20 cellular contexts compared by ENCODE assay signal in the genomic region with DNA sequence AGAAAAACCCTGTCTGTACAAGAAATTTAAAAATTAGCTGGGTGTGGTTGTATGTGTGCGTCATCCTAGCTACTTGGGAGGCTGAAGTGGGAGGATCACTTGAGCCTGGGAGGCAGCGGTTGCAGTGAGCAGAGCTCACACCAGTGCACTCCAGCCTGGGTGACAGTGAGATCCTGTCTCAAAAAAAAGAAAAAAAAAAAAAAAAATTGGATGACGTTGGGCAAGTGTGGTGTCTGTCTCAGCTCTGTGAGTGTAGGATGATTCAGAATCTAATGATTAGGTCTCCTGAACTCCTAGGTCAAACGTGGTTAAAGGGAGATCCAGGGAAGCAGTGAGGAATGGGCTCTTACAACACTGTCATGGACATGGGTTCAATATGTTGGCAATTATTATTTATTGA.
"Had no signal": no experiment of that assay in that cellular context is flagged by ENCODE, and none has a peak within 500 bp of the region (broad histone marks: within the 10 kb centered on the region; RNA-seq: fewer than 3 reads in every experiment).

No MANE protein-coding gene starts in this region.

- H3K27ac ChIP-seq: neutrophil, ovary, prostate gland, VCaP had no signal

- DNase-seq: activated CD4-positive, alpha-beta memory T cell treated with anti-CD3 and anti-CD28 coated beads, Interleukin-2, amount 10 ng/mL, durations not matched to agents 7 days and 5 days; activated CD4-positive, alpha-beta T cell treated with anti-CD3 and anti-CD28 coated beads, Interleukin-2, amount 10 ng/mL, durations not matched to agents 24 days and 14 days; activated effector memory CD4-positive, alpha-beta T cell treated with Interleukin-2 at 50 U/mL for 16 hours; activated naive CD4-positive, alpha-beta T cell treated with anti-CD3 and anti-CD28 coated beads, Interleukin-2, amount 10 ng/mL, durations not matched to agents 7 days and 5 days; activated T-cell treated with anti-CD3 and anti-CD28 coated beads, Interleukin-2, amount 50 U/mL, for 72 hours; dermis blood vessel endothelial cell; effector CD8-positive, alpha-beta T cell; kidney; natural killer cell; ovary; right cardiac atrium; stimulated activated CD4-positive, alpha-beta T cell treated with anti-CD3 and anti-CD28 coated beads, Interleukin-12 subunit alpha, Interleukin-12 subunit beta, amount 100 ng/mL, for 4 hours; stimulated activated CD4-positive, alpha-beta T cell treated with anti-CD3 and anti-CD28 coated beads, Interleukin-4, amount 100 ng/mL, for 4 hours; stimulated activated naive CD8-positive, alpha-beta T cell treated with anti-CD3 and anti-CD28 coated beads, Interleukin-15, Interleukin-2, amounts not matched to agents 100 U/mL and 50 U/mL, for 24 hours had no signal

- H3K36me3 ChIP-seq: neutrophil, ovary, prostate gland had no signal

- H3K9me3 ChIP-seq: neutrophil, ovary, prostate gland had no signal

- ATAC-seq: activated CD4-positive, CD25-positive, alpha-beta regulatory T cell treated with anti-CD3 and anti-CD28 coated beads, Interleukin-2, amount 50 U/mL, for 24 hours; activated T-cell treated with anti-CD3 and anti-CD28 coated beads, Interleukin-2, amount 50 U/mL, for 72 hours; left lobe of liver; natural killer cell; right cardiac atrium; stimulated activated naive CD8-positive, alpha-beta T cell treated with anti-CD3 and anti-CD28 coated beads, Interleukin-15, Interleukin-2, amounts not matched to agents 100 U/mL and 50 U/mL, for 24 hours had no signal

- FAIRE-seq: frontal cortex, kidney had no signal

- H3K27me3 ChIP-seq: neutrophil, ovary had no signal

- H3K4me1 ChIP-seq: prostate gland had no signal

- H3K4me3 ChIP-seq: ovary, prostate gland had no signal
